8 cellular contexts compared by ENCODE assay signal in the genomic region with DNA sequence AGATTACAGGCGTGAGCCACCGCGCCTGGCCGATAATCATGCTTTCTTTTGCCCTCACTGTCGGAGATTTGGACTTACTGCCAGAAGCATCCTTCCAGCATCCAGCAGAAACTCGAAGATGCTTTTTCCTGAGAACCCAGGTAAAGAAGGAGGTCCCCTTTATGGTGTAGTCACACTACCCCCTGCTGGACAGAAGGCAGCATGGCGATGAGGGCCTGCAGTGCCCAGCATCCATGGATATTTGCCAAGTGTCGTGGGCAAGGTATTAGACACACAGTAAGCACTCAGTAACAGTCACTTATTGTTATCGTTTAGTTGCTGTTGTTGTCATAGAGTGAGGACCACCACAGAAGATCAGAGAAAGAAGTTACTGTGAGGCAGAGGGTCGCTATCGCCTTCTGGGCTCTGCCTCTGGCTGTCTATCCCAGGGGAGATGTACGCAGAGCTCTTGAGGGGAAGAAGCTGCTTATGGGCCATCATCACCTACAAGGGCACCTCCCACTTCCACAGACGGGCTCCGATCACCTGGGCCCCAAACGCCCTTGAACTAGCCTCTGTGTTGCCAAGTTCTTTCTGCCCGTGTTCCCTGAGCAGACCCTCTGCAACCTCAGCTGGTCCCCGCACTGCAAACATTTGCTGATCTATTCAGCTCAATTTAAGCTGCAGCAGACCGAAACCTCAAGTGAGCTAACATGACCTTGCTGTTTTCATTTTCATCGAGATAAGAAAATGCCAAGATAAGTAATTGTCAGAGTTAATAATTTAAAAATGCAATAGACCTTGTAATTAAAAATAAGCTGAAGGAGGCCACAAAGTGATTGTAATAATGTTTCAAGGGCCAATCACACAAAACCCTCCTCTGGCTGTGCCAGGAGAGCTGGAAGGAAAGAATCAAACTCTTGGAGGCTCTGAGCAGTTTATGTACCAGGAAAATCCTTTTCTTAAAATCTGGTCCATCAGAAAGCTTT. TPM values are rescaled to one million over a fixed set of nuclear protein-coding genes. Genes with fewer than 3 reads are reported as not detected.
DNase-seq lines count a peak whose midpoint lies in the region; ATAC-seq, FAIRE-seq and TF ChIP-seq lines count a peak whose summit lies in the region.

No MANE protein-coding gene starts in this region.

- H3K4me2 ChIP-seq in H9 (ENCODE audit: insufficient read depth, insufficient read length, low read length), result no peak overlapping the region

- H3K14ac ChIP-seq in H9 (ENCODE audit: insufficient read depth, low read length), result no peak overlapping the region

- no peak overlapping the region for H3K18ac ChIP-seq in H9 (ENCODE audit: insufficient read length, low read depth, low read length)

- H3K27ac Mint-ChIP-seq in H9, result no peak overlapping the region; a peak in 1 of 7 replicates

- no peak overlapping the region for H2BK20ac ChIP-seq in H9 (ENCODE audit: low read depth, low read length, poor library complexity, severe bottlenecking)

- no peaks in the 10 kb centered on the region for H3K4me1 ChIP-seq in H9 (ENCODE audit: insufficient read depth, low read length)
- peaks cover 0 to 6% of the 10 kb centered on the region in 2 donors for H3K4me1 ChIP-seq in right atrium auricular region
- no peaks in the 10 kb centered on the region for H3K4me1 ChIP-seq in small intestine (ENCODE audit: control insufficient read depth in 2 of 2, insufficient read depth in 1 of 2, low read depth in 1 of 2, low read length in 1 of 2)

- peaks cover 0 to 3% of the 10 kb centered on the region in 2 experiments; a peak in 1 of 4 replicates for H3K4me1 Mint-ChIP-seq in H9

- H3K4me3 ChIP-seq in right atrium auricular region (no peak overlapping the region), small intestine (ENCODE audit: low read depth in 1 of 2, low read length in 2 of 2) (no peak overlapping the region)

- no peak overlapping the region for H2BK12ac ChIP-seq in H9 (ENCODE audit: insufficient read length, low read depth, low read length)

- H3K9me3 Mint-ChIP-seq in H9, result no peaks in the 10 kb centered on the region

- no peak overlapping the region for H3K4ac ChIP-seq in H9 (ENCODE audit: low read depth, low read length)

- TF ChIP-seq POLR2A in H54 (IDR thresholded peaks at IDR 0.05; ENCODE audit: low read depth, low read length), result no peak

- no peaks in the 10 kb centered on the region for H3K36me3 Mint-ChIP-seq in H9 (ENCODE audit: insufficient read depth in 1 of 3, low read depth in 3 of 3)

- ATAC-seq in GM21423 (IDR thresholded peaks at IDR 0.05; ENCODE audit: unreplicated experiment), result no peak

- peaks cover 6% of the 10 kb centered on the region for H3K27me3 Mint-ChIP-seq in H9 (ENCODE audit: low read depth)

- no peak overlapping the region for H3K56ac ChIP-seq in H9 (ENCODE audit: insufficient read length, low read depth, low read length)

- no peaks in the 10 kb centered on the region for H3K36me3 ChIP-seq in right atrium auricular region
- no peaks in the 10 kb centered on the region for H3K36me3 ChIP-seq in small intestine (ENCODE audit: control insufficient read depth in 2 of 2, insufficient read depth in 2 of 2, low read length in 2 of 2)

- no peaks in the 10 kb centered on the region for H3K79me2 ChIP-seq in H9 (ENCODE audit: insufficient read depth, low read length)

- H3K27me3 ChIP-seq in H9 (ENCODE audit: insufficient read depth, low read length) (no peaks in the 10 kb centered on the region), right atrium auricular region (no peaks in the 10 kb centered on the region), small intestine (ENCODE audit: control insufficient read depth in 2 of 2, insufficient read depth in 2 of 2, low read length in 2 of 2) (no peaks in the 10 kb centered on the region)

- H3K4me3 Mint-ChIP-seq in H9, result no peak overlapping the region

- H3K79me1 ChIP-seq in H9 (ENCODE audit: insufficient read depth, low read depth, low read length, poor library complexity, severe bottlenecking), result no peaks in the 10 kb centered on the region

- no peak overlapping the region for H3K23ac ChIP-seq in H9 (ENCODE audit: insufficient read length, low read depth, low read length)

- no peak overlapping the region for H2AFZ ChIP-seq in H9 (ENCODE audit: low read length)

- H2BK5ac ChIP-seq in H9 (ENCODE audit: insufficient read length, low read length), result no peak overlapping the region

- H4K91ac ChIP-seq in H9 (ENCODE audit: insufficient read length, low read depth, low read length), result no peak overlapping the region

- H4K20me1 ChIP-seq in H9 (ENCODE audit: control insufficient read depth, insufficient read depth, insufficient read length), result no peaks in the 10 kb centered on the region

- no peak overlapping the region for H2AK5ac ChIP-seq in H9 (ENCODE audit: insufficient read length, low read length)

- WGBS in H9 (ENCODE audit: extremely low coverage, insufficient read length, low lambda C conversion rate), result no CpG with 5 or more reads among the region's 19 CpGs
- 25 to 57% (median 42%) methylated on average over 19 of the region's 19 CpGs for WGBS in small intestine, 3 donors

- H3K9me3 ChIP-seq in H9 (ENCODE audit: control insufficient read depth, low read depth, low read length) (no peaks in the 10 kb centered on the region), right atrium auricular region (no peaks in the 10 kb centered on the region), small intestine (ENCODE audit: control insufficient read depth, low read depth) (no peaks in the 10 kb centered on the region)

- no peak overlapping the region for H4K5ac ChIP-seq in H9 (ENCODE audit: insufficient read length, low read depth, low read length)

- FAIRE-seq in small intestine (lab: Jason Lieb, UNC) (no peak), H54 (lab: Jason Lieb, UNC) (no peak)

- no peaks in the 10 kb centered on the region for H3K23me2 ChIP-seq in H9 (ENCODE audit: insufficient read length, low read depth, low read length, poor library complexity, severe bottlenecking)

- H2BK15ac ChIP-seq in H9 (ENCODE audit: low read depth, low read length), result no peak overlapping the region

- peak; percentile 90 for TF ChIP-seq CTCF in H9 (conservative IDR thresholded peaks at IDR 0.05)
- TF ChIP-seq CTCF in right atrium auricular region (IDR thresholded peaks at IDR 0.05), result peak; percentile 44 to 72

- no peak overlapping the region for H2BK120ac ChIP-seq in H9 (ENCODE audit: low read depth, low read length, poor library complexity, severe bottlenecking)

- H3T11ph ChIP-seq in H9 (ENCODE audit: low read length), result no peak overlapping the region

- H3K27ac ChIP-seq in H9 (ENCODE audit: insufficient read length, low read depth, low read length) (no peak overlapping the region), right atrium auricular region (no peak overlapping the region), small intestine (ENCODE audit: low read depth in 1 of 2, low read length in 1 of 2) (no peak overlapping the region)

- no peak overlapping the region for H4K8ac ChIP-seq in H9 (replicated peaks; ENCODE audit: insufficient read length, low read depth, low read length)

- peak; percentile 83 for DNase-seq in COR-L47 (lab: John Stamatoyannopoulos, UW)
- peak; percentile 65 for DNase-seq in H9
- DNase-seq in NCI-H460 (ENCODE audit: extremely low read depth, low read depth), result peak; percentile 57
- peak; percentile 51 for DNase-seq in activated naive CD4-positive, alpha-beta T cell treated with anti-CD3 and anti-CD28 coated beads, Interleukin-2, amount 50 U/mL, for 16 hours
- DNase-seq in right atrium auricular region (ENCODE audit: low spot score), result no peak
- DNase-seq in small intestine, result peak; percentile 78
- no peak for DNase-seq in H54 (ENCODE audit: insufficient read length, low spot score)

- no peak overlapping the region for H3K9ac ChIP-seq in H9 (ENCODE audit: extremely low read depth, insufficient read length, low read length)

RNA-seq across cellular contexts. Expression of a gene that starts 23.9 kb away (rescaled TPM):
- total RNA-seq in H9 (2021) (32.7 and 33.4 TPM in 2 replicates), right atrium auricular region (10 to 100 TPM; 32.6 to 59.8 TPM)
- 96.1 and 105 TPM in 2 replicates for total RNA-seq in NCI-H460 (2014; rRNA removed; shearing (Covaris generic))
- 61.4 and 103 TPM in 2 replicates for polyA plus RNA-seq in NCI-H460 (2014; cell fraction: nucleus; rRNA removed)
- 10 to 100 TPM; 17.3 to 39.2 (median 20.1) TPM for polyA plus RNA-seq in small intestine

Comparison
In these comparisons a context has a peak if more than half of its experiments do, and no peak if none do; other contexts are left out.
1. DNase-seq: peak in COR-L47 (single experiment), H9 (single experiment), NCI-H460 (single experiment), activated naive CD4-positive, alpha-beta T cell treated with anti-CD3 and anti-CD28 coated beads, Interleukin-2, amount 50 U/mL, for 16 hours (single experiment) and small intestine (single experiment); none in right atrium auricular region (single experiment) and H54 (single experiment).